1 cellular context compared by ENCODE assay signal in genomic region chr17:62219500-62219899, GRCh38.
TF ChIP-seq lines count a peak whose summit lies in the region.

No MANE protein-coding gene starts in this region.

TF ChIP-seq in HepG2, 621 proteins besides CTCF, POLR2A, EP300 and RAD21 (continued from another document):
- TF ChIP-seq MLXIP (CRISPR knock-in tag; IDR thresholded peaks at IDR 0.05; ENCODE audit: borderline replicate concordance): no peak
